ENCODE assay signal across 24 cellular contexts in genomic region chr1:230992100-230992774, GRCh38. TPM values are rescaled to one million over a fixed set of nuclear protein-coding genes. Genes with fewer than 3 reads are reported as not detected.
A peak's percentile ranks its signal among the peaks of the same experiment; 100 is the strongest.
DNase-seq lines count a peak whose midpoint lies in the region; ATAC-seq and TF ChIP-seq lines count a peak whose summit lies in the region.
"Had no signal": no experiment of that assay in that cellular context is flagged by ENCODE, and none has a peak within 500 bp of the region (broad histone marks: within the 10 kb centered on the region; RNA-seq: fewer than 3 reads in every experiment).

No MANE protein-coding gene starts in this region.

- H3K27me3 Mint-ChIP-seq in central memory CD8-positive, alpha-beta T cell: no peaks in the 10 kb centered on the region
- no peaks in the 10 kb centered on the region for H3K27me3 Mint-ChIP-seq in progenitor cell of endocrine pancreas
- peaks cover 4% of the 10 kb centered on the region for H3K27me3 Mint-ChIP-seq in GM23338 (ENCODE audit: insufficient read depth, low read depth, poor library complexity)
- H3K27me3 Mint-ChIP-seq: activated CD4-positive, alpha-beta memory T cell treated with anti-CD3 and anti-CD28 coated beads for 36 hours; B cell; naive thymus-derived CD4-positive, alpha-beta T cell; T-helper 17 cell had no signal

- H3K36me3 ChIP-seq in mucosa of descending colon (ENCODE audit: low read depth) (no peaks in the 10 kb centered on the region), GM23338 (ENCODE audit: insufficient read depth) (no peaks in the 10 kb centered on the region)

- H3K9me3 ChIP-seq in mucosa of descending colon: no peaks in the 10 kb centered on the region
- H3K9me3 ChIP-seq: upper lobe of left lung had no signal

- H3K4me3 ChIP-seq in mucosa of descending colon: no peak overlapping the region
- no peak overlapping the region for H3K4me3 ChIP-seq in GM23338
- H3K4me3 ChIP-seq: upper lobe of left lung had no signal

- DNase-seq in NCI-H1417 (lab: John Stamatoyannopoulos, UW) (peak in 2 of 3 experiments; percentile 52 to 75), NCI-H1417 treated with DMSO at 0.1 percent for 48 hours (lab: John Stamatoyannopoulos, UW) (no peak), NCI-H2196 treated with DMSO at 0.1 percent for 48 hours (lab: John Stamatoyannopoulos, UW; ENCODE audit: unreplicated experiment) (peak; percentile 23), progenitor cell of endocrine pancreas (ENCODE audit: low spot score, unreplicated experiment) (no peak), mucosa of descending colon (no peak), dedifferentiated amniotic fluid mesenchymal stem cell (ENCODE audit: extremely low spot score) (no peak), GM23338 (ENCODE audit: low spot score) (no peak)
- DNase-seq in central memory CD8-positive, alpha-beta T cell (ENCODE audit: low spot score in 2 of 2): no peak
- DNase-seq: 8988T; activated CD4-positive, alpha-beta memory T cell treated with anti-CD3 and anti-CD28 coated beads for 36 hours; activated T-cell treated with anti-CD3 and anti-CD28 coated beads for 4 hours; cerebellar nuclear complex; COR-L47; effector CD8-positive, alpha-beta T cell; naive thymus-derived CD4-positive, alpha-beta T cell; NCI-H1436 treated with DMSO at 0.1 percent for 48 hours; NCI-H524; SIG-M5; stimulated activated naive CD4-positive, alpha-beta T cell; T-helper 17 cell had no signal

- peaks cover 16% of the 10 kb centered on the region for H3K27me3 ChIP-seq in GM23338 (ENCODE audit: insufficient read depth)
- H3K27me3 ChIP-seq: upper lobe of left lung had no signal

- H3K27ac ChIP-seq in GM23338 (ENCODE audit: low read depth): no peak overlapping the region
- H3K27ac ChIP-seq: parathyroid adenoma, upper lobe of left lung, VCaP had no signal

- H3K79me2 ChIP-seq in GM23338 (replicated peaks; ENCODE audit: insufficient read depth): no peaks in the 10 kb centered on the region

- ATAC-seq in central memory CD8-positive, alpha-beta T cell (replicated peaks; ENCODE audit: extremely low read depth, poor library complexity, severe bottlenecking): no peak
- ATAC-seq in mucosa of descending colon (no peak), GM23338 (no peak)
- ATAC-seq: naive thymus-derived CD4-positive, alpha-beta T cell; T-helper 17 cell had no signal

- intact Hi-C loops in mucosa of descending colon (cut with DNase I, micrococcal nuclease): no loop called here

- peaks cover 13% of the 10 kb centered on the region for H3K4me1 Mint-ChIP-seq in central memory CD8-positive, alpha-beta T cell
- peaks cover 10% of the 10 kb centered on the region for H3K4me1 Mint-ChIP-seq in progenitor cell of endocrine pancreas (ENCODE audit: low read depth)
- H3K4me1 Mint-ChIP-seq in GM23338: no peaks in the 10 kb centered on the region
- H3K4me1 Mint-ChIP-seq: B cell had no signal

- H3K4me1 ChIP-seq in mucosa of descending colon (ENCODE audit: low read depth) (no peaks in the 10 kb centered on the region), GM23338 (ENCODE audit: insufficient read depth) (no peaks in the 10 kb centered on the region)
- H3K4me1 ChIP-seq: parathyroid adenoma had no signal

- no peak overlapping the region for H3K4me2 ChIP-seq in GM23338

- no peak for TF ChIP-seq CTCF in progenitor cell of endocrine pancreas (IDR thresholded peaks at IDR 0.05; ENCODE audit: unreplicated experiment)
- no peak for TF ChIP-seq CTCF in mucosa of descending colon (IDR thresholded peaks at IDR 0.05)
- TF ChIP-seq CTCF in GM23338 (conservative IDR thresholded peaks at IDR 0.05; ENCODE audit: low read depth in 2 of 2): no peak

- no peak overlapping the region for H2AFZ ChIP-seq in GM23338
- H2AFZ ChIP-seq: parathyroid adenoma had no signal

- peaks cover 35% of the 10 kb centered on the region for H4K20me1 ChIP-seq in GM23338 (replicated peaks; ENCODE audit: insufficient read depth)

- peaks cover 37% of the 10 kb centered on the region for H3K36me3 Mint-ChIP-seq in central memory CD8-positive, alpha-beta T cell (ENCODE audit: insufficient read depth)
- H3K36me3 Mint-ChIP-seq in progenitor cell of endocrine pancreas (ENCODE audit: insufficient read depth): peaks cover 17% of the 10 kb centered on the region
- H3K36me3 Mint-ChIP-seq in GM23338 (ENCODE audit: low read depth): peaks cover 8% of the 10 kb centered on the region

- H3K4me3 Mint-ChIP-seq in central memory CD8-positive, alpha-beta T cell: no peak overlapping the region
- H3K4me3 Mint-ChIP-seq in progenitor cell of endocrine pancreas (ENCODE audit: low read depth) (no peak overlapping the region), GM23338 (no peak overlapping the region)
- H3K4me3 Mint-ChIP-seq: activated CD4-positive, alpha-beta memory T cell treated with anti-CD3 and anti-CD28 coated beads for 36 hours; B cell; naive thymus-derived CD4-positive, alpha-beta T cell; T-helper 17 cell had no signal

- no peaks in the 10 kb centered on the region for H3F3A ChIP-seq in GM23338 (replicated peaks; ENCODE audit: low read depth)

- H3K9me3 Mint-ChIP-seq in central memory CD8-positive, alpha-beta T cell: no peaks in the 10 kb centered on the region
- no peaks in the 10 kb centered on the region for H3K9me3 Mint-ChIP-seq in progenitor cell of endocrine pancreas (ENCODE audit: low read depth)
- no peaks in the 10 kb centered on the region for H3K9me3 Mint-ChIP-seq in GM23338
- H3K9me3 Mint-ChIP-seq: activated CD4-positive, alpha-beta memory T cell treated with anti-CD3 and anti-CD28 coated beads for 36 hours; naive thymus-derived CD4-positive, alpha-beta T cell had no signal

- no peaks in the 10 kb centered on the region for H3K9me2 ChIP-seq in GM23338 (ENCODE audit: insufficient read depth)

- H3K27ac Mint-ChIP-seq in central memory CD8-positive, alpha-beta T cell (ENCODE audit: low read depth): peak overlapping the region; percentile 5
- H3K27ac Mint-ChIP-seq in progenitor cell of endocrine pancreas: peak overlapping the region; percentile 97
- no peak overlapping the region for H3K27ac Mint-ChIP-seq in GM23338
- H3K27ac Mint-ChIP-seq: activated CD4-positive, alpha-beta memory T cell treated with anti-CD3 and anti-CD28 coated beads for 36 hours; B cell; T-helper 17 cell had no signal

TF ChIP-seq in GM23338, 12 proteins besides CTCF, POLR2A, EP300 and RAD21:
- TF ChIP-seq CREB1 (CRISPR knock-in tag; IDR thresholded peaks at IDR 0.05; ENCODE audit: low read depth): no peak

RNA-seq across cellular contexts. Expression of gene ARV1, which starts 13.3 kb away (rescaled TPM):
- total RNA-seq in progenitor cell of endocrine pancreas (14.4 and 16.6 TPM in 2 replicates), mucosa of descending colon (10 to 100 TPM; 22.4 to 33.2 (median 30.3) TPM)
- total RNA-seq in GM23338 (2014; rRNA removed; shearing (Covaris generic)): 10.4 and 18.8 TPM in 2 replicates
- polyA plus RNA-seq in GM23338 (2016; fragmentation: Nextera tagmentation; extraction: Ambion mirVana): 20.0 and 22.7 TPM in 2 replicates

RNA-seq across cellular contexts. Expression of gene TTC13, which starts 13.6 kb away (rescaled TPM):
- 22.3 and 26.9 TPM in 2 replicates for total RNA-seq in progenitor cell of endocrine pancreas
- total RNA-seq in mucosa of descending colon: 10 to 100 TPM; 24.0 to 39.7 (median 28.4) TPM
- 9.4 and 13.5 TPM in 2 replicates for total RNA-seq in GM23338 (2014; rRNA removed; shearing (Covaris generic))
- polyA plus RNA-seq in GM23338 (2016; fragmentation: Nextera tagmentation; extraction: Ambion mirVana): 3.8 and 4.9 TPM in 2 replicates

RNA-seq across cellular contexts. Expression of gene FAM89A, which starts 47.8 kb away (rescaled TPM):
- total RNA-seq in progenitor cell of endocrine pancreas (20.9 and 21.5 TPM in 2 replicates), mucosa of descending colon (1 to 10 TPM; 2.2 to 4.4 (median 3.0) TPM)
- total RNA-seq in GM23338 (2014; rRNA removed; shearing (Covaris generic)): 3.2 and 4.9 TPM in 2 replicates
- polyA plus RNA-seq in GM23338 (2016; fragmentation: Nextera tagmentation; extraction: Ambion mirVana): 3.4 and 3.8 TPM in 2 replicates

Comparison
In these comparisons a context has a peak if more than half of its experiments do, and no peak if none do; other contexts are left out.
1. DNase-seq: peak in NCI-H1417 (2 of 3) and NCI-H2196 treated with DMSO at 0.1 percent for 48 hours (single experiment); none in NCI-H1417 treated with DMSO at 0.1 percent for 48 hours (single experiment), central memory CD8-positive, alpha-beta T cell (0 of 2), progenitor cell of endocrine pancreas (single experiment), mucosa of descending colon (0 of 3), dedifferentiated amniotic fluid mesenchymal stem cell (single experiment) and GM23338 (single experiment).